ENCODE assay signal across 6 cellular contexts in the genomic region with DNA sequence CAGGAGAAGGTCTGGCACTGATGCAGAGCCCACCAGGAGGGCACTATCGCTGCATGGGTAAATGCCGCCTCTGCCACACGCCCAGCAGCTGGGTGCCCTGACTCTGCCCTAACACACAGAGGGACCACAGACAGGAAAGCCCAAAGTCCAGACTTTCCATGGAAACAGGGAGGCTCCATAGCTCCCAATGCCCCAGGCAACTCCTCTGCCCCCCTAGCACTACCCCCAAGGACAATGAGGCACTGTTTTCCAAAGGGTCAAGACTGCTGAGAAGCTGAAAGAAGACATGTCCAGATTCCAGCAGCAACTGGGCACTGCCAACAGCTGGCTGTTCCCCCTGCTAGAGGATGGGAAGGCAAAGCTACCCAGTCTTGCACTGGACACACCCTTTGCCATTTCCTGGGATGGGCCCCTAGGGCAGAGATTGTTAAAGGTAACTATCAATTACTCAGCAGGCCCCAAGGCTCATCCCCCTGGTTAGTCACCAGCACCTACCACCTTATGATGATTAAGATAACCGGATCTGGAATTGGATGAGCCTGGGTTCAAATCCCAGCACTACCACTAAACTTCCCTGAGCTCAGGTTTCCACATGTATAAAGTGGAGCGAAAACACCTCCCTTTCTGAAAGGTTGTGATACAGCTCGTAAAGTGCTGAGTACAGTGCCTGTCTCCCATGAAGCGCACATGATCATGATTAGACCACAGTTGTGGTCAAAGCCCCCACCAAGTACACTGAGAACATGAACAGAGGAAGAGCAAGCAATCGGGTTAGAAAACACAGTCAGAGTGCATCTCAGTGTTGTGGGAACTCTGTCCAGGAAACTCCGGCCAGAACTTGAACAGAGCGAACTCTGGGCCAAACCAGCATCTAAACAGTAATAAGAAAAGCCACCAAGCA. TPM values are rescaled to one million over a fixed set of nuclear protein-coding genes. Genes with fewer than 3 reads are reported as not detected.
A peak's percentile ranks its signal among the peaks of the same experiment; 100 is the strongest.
DNase-seq lines count a peak whose midpoint lies in the region; ATAC-seq and TF ChIP-seq lines count a peak whose summit lies in the region.

No MANE protein-coding gene starts in this region.

- peaks cover 10% of the 10 kb centered on the region for H3K36me3 ChIP-seq in effector memory CD4-positive, alpha-beta T cell (ENCODE audit: control insufficient read depth, insufficient read depth, low read length)
- H3K36me3 ChIP-seq in gastrocnemius medialis (no peaks in the 10 kb centered on the region), neural progenitor cell (no peaks in the 10 kb centered on the region)

- H3K4me2 ChIP-seq in neural progenitor cell: no peak overlapping the region

- H3K4me3 Mint-ChIP-seq in neural progenitor cell: no peak overlapping the region

- peaks cover 80% of the 10 kb centered on the region for H3K79me2 ChIP-seq in neural progenitor cell (ENCODE audit: low read depth)

- intact Hi-C loops in gastrocnemius medialis (cut with DNase I; ENCODE audit: low total_unique reads): no loop called here

- TF ChIP-seq POLR2A in gastrocnemius medialis (IDR thresholded peaks at IDR 0.05): no peak
- TF ChIP-seq POLR2A in GM18505 (IDR thresholded peaks at IDR 0.05; ENCODE audit: borderline replicate concordance, extremely low read depth, insufficient read depth, insufficient read length): no peak

- in situ Hi-C loops in gastrocnemius medialis (cut with MboI; ENCODE audit: low sequenced_read_pairs in 4 of 4): loop anchor here in 2 of 4 donors (5.0 kb wide), 1 partner anchor 35 kb away; no protein-coding TSS in a partner anchor

- peaks cover 60% of the 10 kb centered on the region for H4K20me1 ChIP-seq in neural progenitor cell (ENCODE audit: low read depth)

- H3K27ac Mint-ChIP-seq in neural progenitor cell: no peak overlapping the region

- H3K9me3 ChIP-seq in effector memory CD4-positive, alpha-beta T cell (ENCODE audit: control insufficient read depth, low read length): no peaks in the 10 kb centered on the region
- H3K9me3 ChIP-seq in gastrocnemius medialis (no peaks in the 10 kb centered on the region), neural progenitor cell (ENCODE audit: low read depth) (no peaks in the 10 kb centered on the region)

- H3K4me1 Mint-ChIP-seq in neural progenitor cell: peaks cover 41% of the 10 kb centered on the region

- peak overlapping the region; percentile 87 for H3K27ac ChIP-seq in effector memory CD4-positive, alpha-beta T cell (ENCODE audit: insufficient read depth, low read length, poor library complexity, severe bottlenecking)
- H3K27ac ChIP-seq in gastrocnemius medialis (peak overlapping the region; percentile 93 to 99 (median 98)), neural progenitor cell (no peak overlapping the region)

- no peaks in the 10 kb centered on the region for H3K9me3 Mint-ChIP-seq in neural progenitor cell

- no peaks in the 10 kb centered on the region for H3K27me3 ChIP-seq in effector memory CD4-positive, alpha-beta T cell (replicated peaks; ENCODE audit: control insufficient read depth, insufficient read depth, low read length, poor library complexity, severe bottlenecking)
- H3K27me3 ChIP-seq in gastrocnemius medialis: no peaks in the 10 kb centered on the region
- no peaks in the 10 kb centered on the region for H3K27me3 ChIP-seq in neural progenitor cell

- peaks cover 2% of the 10 kb centered on the region for H3K27me3 Mint-ChIP-seq in neural progenitor cell (ENCODE audit: insufficient read depth, low read depth)

- TF ChIP-seq CTCF in gastrocnemius medialis (IDR thresholded peaks at IDR 0.05 in 4 of 5, conservative IDR thresholded peaks at IDR 0.05 in 1 of 5): no peak
- no peak for TF ChIP-seq CTCF in neural progenitor cell (IDR thresholded peaks at IDR 0.05)

- peaks cover 2% of the 10 kb centered on the region for H3K36me3 Mint-ChIP-seq in neural progenitor cell

- H3K9ac ChIP-seq in neural progenitor cell: no peak overlapping the region

- H2AFZ ChIP-seq in neural progenitor cell (replicated peaks): no peak overlapping the region

- peak overlapping the region; percentile 93 for H3K4me3 ChIP-seq in effector memory CD4-positive, alpha-beta T cell (ENCODE audit: insufficient read depth, low read depth, low read length, poor library complexity, severe bottlenecking)
- H3K4me3 ChIP-seq in gastrocnemius medialis: peak overlapping the region; percentile 86 to 93 (median 90)
- H3K4me3 ChIP-seq in neural progenitor cell: no peak overlapping the region

- peak; percentile 47 for DNase-seq in NCI-H460 (ENCODE audit: extremely low read depth, low read depth)
- no peak for DNase-seq in effector memory CD4-positive, alpha-beta T cell
- DNase-seq in gastrocnemius medialis: peak in 1 of 2 donors; percentile 20
- DNase-seq in CD1c-positive myeloid dendritic cell (ENCODE audit: extremely low spot score): no peak
- no peak for DNase-seq in neural progenitor cell (ENCODE audit: low spot score)

- peaks cover 58% of the 10 kb centered on the region for H3K4me1 ChIP-seq in effector memory CD4-positive, alpha-beta T cell (ENCODE audit: control insufficient read depth, insufficient read depth, low read length, poor library complexity, severe bottlenecking)
- H3K4me1 ChIP-seq in gastrocnemius medialis: peaks cover 65 to 73% of the 10 kb centered on the region in 2 donors
- H3K4me1 ChIP-seq in neural progenitor cell: peaks cover 20% of the 10 kb centered on the region

- peaks cover 6% of the 10 kb centered on the region for H3F3A ChIP-seq in neural progenitor cell (ENCODE audit: low read depth)

- ATAC-seq in gastrocnemius medialis (peak in 1 of 2 donors; percentile 9), GM18505 (IDR thresholded peaks at IDR 0.05; ENCODE audit: unreplicated experiment) (no peak)

RNA-seq across cellular contexts. Expression of a gene that starts 3.3 kb away (rescaled TPM):
- 40.1 and 46.9 TPM in 2 replicates for total RNA-seq in NCI-H460 (2014; rRNA removed; shearing (Covaris generic))
- 31.3 and 36.8 TPM in 2 replicates for polyA plus RNA-seq in NCI-H460 (2014; cell fraction: nucleus; rRNA removed)
- total RNA-seq in gastrocnemius medialis (100 to 1,000 TPM in 1 of 4 donors, 10 to 100 TPM in 3; 48.8 to 102 (median 77.9) TPM), neural progenitor cell (ENCODE audit: low replicate concordance) (8.2 and 19.3 TPM in 2 replicates)

RNA-seq across cellular contexts. Expression of a gene that starts 29.5 kb away (rescaled TPM):
- total RNA-seq in NCI-H460 (2014; rRNA removed; shearing (Covaris generic)): not detected in 2 replicates
- not detected in 2 replicates for polyA plus RNA-seq in NCI-H460 (2014; cell fraction: nucleus; rRNA removed)
- under 1 TPM in 2 of 4 donors, not detected in 2; under 0.01 TPM for total RNA-seq in gastrocnemius medialis
- under 0.01 TPM in 1 of 2 replicates, not detected in the other for total RNA-seq in neural progenitor cell (ENCODE audit: low replicate concordance)

RNA-seq across cellular contexts. Expression of a gene that starts 30.8 kb away (rescaled TPM):
- under 0.01 TPM in 1 of 2 replicates, not detected in the other for total RNA-seq in NCI-H460 (2014; rRNA removed; shearing (Covaris generic))
- not detected in 2 replicates for polyA plus RNA-seq in NCI-H460 (2014; cell fraction: nucleus; rRNA removed)
- total RNA-seq in gastrocnemius medialis (under 1 TPM in 1 of 4 donors, not detected in 3; under 0.01 TPM), neural progenitor cell (ENCODE audit: low replicate concordance) (under 0.01 TPM in 2 replicates)

RNA-seq across cellular contexts. Expression of a gene that starts 39.9 kb away (rescaled TPM):
- 0.97 and 1.7 TPM in 2 replicates for total RNA-seq in NCI-H460 (2014; rRNA removed; shearing (Covaris generic))
- polyA plus RNA-seq in NCI-H460 (2014; cell fraction: nucleus; rRNA removed): 0.11 and 3.4 TPM in 2 replicates
- total RNA-seq in gastrocnemius medialis (10 to 100 TPM in 1 of 4 donors, 1 to 10 TPM in 3; 2.5 to 13.2 (median 6.7) TPM), neural progenitor cell (ENCODE audit: low replicate concordance) (3.8 and 6.8 TPM in 2 replicates)
